ENCODE assay signal across 1 cellular context in the genomic region with DNA sequence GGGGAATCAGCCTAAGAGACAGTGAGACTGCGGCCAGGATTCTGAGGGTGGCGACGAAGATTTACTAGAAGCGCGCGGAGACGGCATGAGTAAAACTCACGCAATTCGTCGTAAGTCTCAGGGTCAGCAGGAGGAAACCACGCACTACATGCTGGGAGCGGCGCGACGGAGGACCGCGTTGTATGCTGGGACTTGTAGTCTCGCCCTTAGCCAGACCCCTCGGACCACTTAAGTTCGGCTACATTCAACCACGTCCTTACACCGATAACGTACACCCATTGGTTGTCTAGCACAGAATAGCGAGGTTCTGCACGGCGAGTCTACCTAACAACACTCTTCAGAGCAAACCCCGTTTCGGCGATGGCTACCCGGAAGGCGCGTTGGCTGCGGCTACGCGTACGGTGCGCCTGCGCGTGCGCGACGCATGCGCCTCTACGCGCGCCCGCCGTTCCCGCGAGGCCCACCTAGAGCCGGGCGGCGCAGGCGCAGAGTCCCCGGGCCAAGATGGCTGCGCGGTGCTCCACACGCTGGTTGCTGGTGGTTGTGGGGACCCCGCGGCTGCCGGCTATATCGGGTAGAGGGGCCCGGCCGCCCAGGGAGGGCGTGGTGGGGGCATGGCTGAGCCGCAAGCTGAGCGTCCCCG.
A peak's percentile ranks its signal among the peaks of the same experiment; 100 is the strongest.
TF ChIP-seq lines count a peak whose summit lies in the region.

Gene DNAJA3, plus strand, starts transcription at position 491 of the 643 bp plus-strand sequence. Its CDS starts 14 bp downstream, at position 505.

TF ChIP-seq in HepG2, 621 proteins besides CTCF, POLR2A, EP300 and RAD21 (continued from another document and continues in another):
- TF ChIP-seq ZUFSP (CRISPR knock-in tag; IDR thresholded peaks at IDR 0.05; ENCODE audit: borderline replicate concordance) (no peak), ZNF296 (CRISPR knock-in tag; conservative IDR thresholded peaks at IDR 0.05) (no peak), FOXJ3 (CRISPR knock-in tag; IDR thresholded peaks at IDR 0.05; ENCODE audit: borderline replicate concordance) (no peak), SRSF1 (optimal IDR thresholded peaks at IDR 0.05; ENCODE audit: low read depth, low read length) (no peak), ARNTL (CRISPR knock-in tag; IDR thresholded peaks at IDR 0.05) (no peak), RNF2 (conservative IDR thresholded peaks at IDR 0.05; ENCODE audit: low read depth) (no peak), ZBTB1 (CRISPR knock-in tag; IDR thresholded peaks at IDR 0.05; ENCODE audit: borderline replicate concordance) (0 out of 2 replicates have a peak, but pooled peaks have one; percentile 9), ZNF547 (CRISPR knock-in tag; IDR thresholded peaks at IDR 0.05) (no peak; the same call in 1 of the 2 replicates), EZH2 (conservative IDR thresholded peaks at IDR 0.05; ENCODE audit: low read depth, low read length) (no peak), SYNCRIP (IDR thresholded peaks at IDR 0.05; ENCODE audit: insufficient read depth, low read depth, low read length) (no peak), PTBP1 (IDR thresholded peaks at IDR 0.05; ENCODE audit: low read depth, low read length, poor library complexity, severe bottlenecking) (no peak), ZNF260 (CRISPR knock-in tag; IDR thresholded peaks at IDR 0.05; ENCODE audit: borderline replicate concordance, low read depth) (no peak), ESRRA (CRISPR knock-in tag; IDR thresholded peaks at IDR 0.05; ENCODE audit: low read depth) (no peak), RXRB (CRISPR knock-in tag; IDR thresholded peaks at IDR 0.05; ENCODE audit: borderline replicate concordance) (0 out of 2 replicates have a peak, but pooled peaks have one; percentile 10), ZNF577 (CRISPR knock-in tag; IDR thresholded peaks at IDR 0.05; ENCODE audit: borderline replicate concordance, low read depth) (no peak), ZNF343 (CRISPR knock-in tag; IDR thresholded peaks at IDR 0.05) (no peak; the same call in 1 of the 2 replicates), ZNF891 (CRISPR knock-in tag; IDR thresholded peaks at IDR 0.05) (no peak), FOXP1 (IDR thresholded peaks at IDR 0.05) (no peak), FOXP1 (CRISPR knock-in tag; IDR thresholded peaks at IDR 0.05) (no peak), KLF12 (CRISPR knock-in tag; IDR thresholded peaks at IDR 0.05; ENCODE audit: borderline replicate concordance) (no peak), RBM39 (IDR thresholded peaks at IDR 0.05; ENCODE audit: low read depth, low read length, poor library complexity, severe bottlenecking) (no peak), KDM3A (CRISPR knock-in tag; IDR thresholded peaks at IDR 0.05; ENCODE audit: low read depth) (no peak), RBM22 (optimal IDR thresholded peaks at IDR 0.05; ENCODE audit: low read length) (no peak), RFX1 (IDR thresholded peaks at IDR 0.05) (no peak), ELF1 (CRISPR knock-in tag; IDR thresholded peaks at IDR 0.05) (peak; percentile 94), KAT8 (CRISPR knock-in tag; IDR thresholded peaks at IDR 0.05) (peak; percentile 75), FOXK1 (CRISPR knock-in tag; IDR thresholded peaks at IDR 0.05; ENCODE audit: borderline replicate concordance, low read depth) (peak; percentile 32; the same call in 1 of the 2 replicates), ZSCAN20 (CRISPR knock-in tag; IDR thresholded peaks at IDR 0.05; ENCODE audit: borderline replicate concordance) (no peak), TCF7 (IDR thresholded peaks at IDR 0.05; ENCODE audit: low read depth) (no peak), TOE1 (CRISPR knock-in tag; IDR thresholded peaks at IDR 0.05) (no peak), CBFB (CRISPR knock-in tag; IDR thresholded peaks at IDR 0.05) (no peak), ZSCAN29 (CRISPR knock-in tag; conservative IDR thresholded peaks at IDR 0.05) (peak; percentile 29; the same call in 1 of the 2 replicates), SP5 (CRISPR knock-in tag; IDR thresholded peaks at IDR 0.05; ENCODE audit: borderline replicate concordance, low read depth) (0 out of 2 replicates have a peak, but pooled peaks have one; percentile 14), RBAK (CRISPR knock-in tag; IDR thresholded peaks at IDR 0.05) (no peak), ZNF644 (CRISPR knock-in tag; IDR thresholded peaks at IDR 0.05; ENCODE audit: low read depth) (no peak), ZNF678 (CRISPR knock-in tag; IDR thresholded peaks at IDR 0.05) (no peak), MZF1 (CRISPR knock-in tag; IDR thresholded peaks at IDR 0.05; ENCODE audit: borderline replicate concordance) (no peak), BCL6 (CRISPR knock-in tag; IDR thresholded peaks at IDR 0.05) (no peak), ZNF503 (CRISPR knock-in tag; IDR thresholded peaks at IDR 0.05) (no peak), MLXIP (CRISPR knock-in tag; IDR thresholded peaks at IDR 0.05; ENCODE audit: borderline replicate concordance) (no peak), FIP1L1 (IDR thresholded peaks at IDR 0.05; ENCODE audit: borderline replicate concordance, insufficient read depth, low read depth, low read length) (peak; percentile 91; the same call in 1 of the 2 replicates), IRF1 (CRISPR knock-in tag; IDR thresholded peaks at IDR 0.05; ENCODE audit: low read depth) (0 out of 2 replicates have a peak, but pooled peaks have one; percentile 43), NFYC (CRISPR knock-in tag; IDR thresholded peaks at IDR 0.05) (peak; percentile 53; the same call in 1 of the 2 replicates), KDM4B (CRISPR knock-in tag; IDR thresholded peaks at IDR 0.05) (no peak), CENPX (CRISPR knock-in tag; IDR thresholded peaks at IDR 0.05) (no peak), NFIC (IDR thresholded peaks at IDR 0.05; ENCODE audit: low read length) (no peak), ZNF558 (CRISPR knock-in tag; IDR thresholded peaks at IDR 0.05; ENCODE audit: borderline replicate concordance) (peak; percentile 52; the same call in 1 of the 2 replicates), SOX5 (CRISPR knock-in tag; IDR thresholded peaks at IDR 0.05; ENCODE audit: borderline replicate concordance) (no peak; the same call in 1 of the 2 replicates), TMF1 (CRISPR knock-in tag; IDR thresholded peaks at IDR 0.05; ENCODE audit: low read depth) (no peak; the same call in 1 of the 2 replicates), PHF5A (CRISPR knock-in tag; IDR thresholded peaks at IDR 0.05; ENCODE audit: low read depth, unreplicated experiment) (no peak), PAWR (CRISPR knock-in tag; IDR thresholded peaks at IDR 0.05; ENCODE audit: borderline replicate concordance) (no peak), ZNF746 (CRISPR knock-in tag; IDR thresholded peaks at IDR 0.05) (no peak), AHR (CRISPR knock-in tag; IDR thresholded peaks at IDR 0.05) (no peak), ZC3H13 (CRISPR knock-in tag; IDR thresholded peaks at IDR 0.05) (peak; percentile 76)
- TF ChIP-seq, protein P1, sequence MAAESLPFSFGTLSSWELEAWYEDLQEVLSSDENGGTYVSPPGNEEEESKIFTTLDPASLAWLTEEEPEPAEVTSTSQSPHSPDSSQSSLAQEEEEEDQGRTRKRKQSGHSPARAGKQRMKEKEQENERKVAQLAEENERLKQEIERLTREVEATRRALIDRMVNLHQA (CRISPR knock-in tag; IDR thresholded peaks at IDR 0.05), result 0 out of 2 replicates have a peak, but pooled peaks have one; percentile 74
- TF ChIP-seq, protein P2, sequence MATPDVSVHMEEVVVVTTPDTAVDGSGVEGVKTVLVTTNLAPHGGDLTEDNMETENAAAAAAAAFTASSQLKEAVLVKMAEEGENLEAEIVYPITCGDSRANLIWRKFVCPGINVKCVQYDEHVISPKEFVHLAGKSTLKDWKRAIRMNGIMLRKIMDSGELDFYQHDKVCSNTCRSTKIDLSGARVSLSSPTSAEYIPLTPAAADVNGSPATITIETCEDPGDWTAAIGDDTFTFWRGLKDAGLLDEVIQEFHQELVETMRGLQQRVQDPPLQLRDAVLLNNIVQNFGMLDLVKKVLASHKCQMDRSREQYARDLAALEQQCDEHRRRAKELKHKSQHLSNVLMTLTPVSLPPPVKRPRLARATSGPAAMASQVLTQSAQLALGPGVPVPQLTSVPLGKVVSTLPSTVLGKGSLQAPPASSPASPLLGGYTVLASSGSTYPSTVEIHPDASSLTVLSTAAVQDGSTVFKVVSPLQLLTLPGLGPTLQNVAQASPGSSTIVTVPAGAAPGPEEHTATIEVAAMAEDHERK (CRISPR knock-in tag; IDR thresholded peaks at IDR 0.05; ENCODE audit: low read depth), result peak; percentile 85
- TF ChIP-seq, protein P3, sequence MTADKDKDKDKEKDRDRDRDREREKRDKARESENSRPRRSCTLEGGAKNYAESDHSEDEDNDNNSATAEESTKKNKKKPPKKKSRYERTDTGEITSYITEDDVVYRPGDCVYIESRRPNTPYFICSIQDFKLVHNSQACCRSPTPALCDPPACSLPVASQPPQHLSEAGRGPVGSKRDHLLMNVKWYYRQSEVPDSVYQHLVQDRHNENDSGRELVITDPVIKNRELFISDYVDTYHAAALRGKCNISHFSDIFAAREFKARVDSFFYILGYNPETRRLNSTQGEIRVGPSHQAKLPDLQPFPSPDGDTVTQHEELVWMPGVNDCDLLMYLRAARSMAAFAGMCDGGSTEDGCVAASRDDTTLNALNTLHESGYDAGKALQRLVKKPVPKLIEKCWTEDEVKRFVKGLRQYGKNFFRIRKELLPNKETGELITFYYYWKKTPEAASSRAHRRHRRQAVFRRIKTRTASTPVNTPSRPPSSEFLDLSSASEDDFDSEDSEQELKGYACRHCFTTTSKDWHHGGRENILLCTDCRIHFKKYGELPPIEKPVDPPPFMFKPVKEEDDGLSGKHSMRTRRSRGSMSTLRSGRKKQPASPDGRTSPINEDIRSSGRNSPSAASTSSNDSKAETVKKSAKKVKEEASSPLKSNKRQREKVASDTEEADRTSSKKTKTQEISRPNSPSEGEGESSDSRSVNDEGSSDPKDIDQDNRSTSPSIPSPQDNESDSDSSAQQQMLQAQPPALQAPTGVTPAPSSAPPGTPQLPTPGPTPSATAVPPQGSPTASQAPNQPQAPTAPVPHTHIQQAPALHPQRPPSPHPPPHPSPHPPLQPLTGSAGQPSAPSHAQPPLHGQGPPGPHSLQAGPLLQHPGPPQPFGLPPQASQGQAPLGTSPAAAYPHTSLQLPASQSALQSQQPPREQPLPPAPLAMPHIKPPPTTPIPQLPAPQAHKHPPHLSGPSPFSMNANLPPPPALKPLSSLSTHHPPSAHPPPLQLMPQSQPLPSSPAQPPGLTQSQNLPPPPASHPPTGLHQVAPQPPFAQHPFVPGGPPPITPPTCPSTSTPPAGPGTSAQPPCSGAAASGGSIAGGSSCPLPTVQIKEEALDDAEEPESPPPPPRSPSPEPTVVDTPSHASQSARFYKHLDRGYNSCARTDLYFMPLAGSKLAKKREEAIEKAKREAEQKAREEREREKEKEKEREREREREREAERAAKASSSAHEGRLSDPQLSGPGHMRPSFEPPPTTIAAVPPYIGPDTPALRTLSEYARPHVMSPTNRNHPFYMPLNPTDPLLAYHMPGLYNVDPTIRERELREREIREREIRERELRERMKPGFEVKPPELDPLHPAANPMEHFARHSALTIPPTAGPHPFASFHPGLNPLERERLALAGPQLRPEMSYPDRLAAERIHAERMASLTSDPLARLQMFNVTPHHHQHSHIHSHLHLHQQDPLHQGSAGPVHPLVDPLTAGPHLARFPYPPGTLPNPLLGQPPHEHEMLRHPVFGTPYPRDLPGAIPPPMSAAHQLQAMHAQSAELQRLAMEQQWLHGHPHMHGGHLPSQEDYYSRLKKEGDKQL (CRISPR knock-in tag; IDR thresholded peaks at IDR 0.05; ENCODE audit: low read depth), result no peak
